8 cellular contexts compared by ENCODE assay signal in genomic region chr11:124740277-124740882, GRCh38. TPM values are rescaled to one million over a fixed set of nuclear protein-coding genes. Genes with fewer than 3 reads are reported as not detected.
A peak's percentile ranks its signal among the peaks of the same experiment; 100 is the strongest.
DNase-seq lines count a peak whose midpoint lies in the region; ATAC-seq and TF ChIP-seq lines count a peak whose summit lies in the region.

No MANE protein-coding gene starts in this region.

- H3K9me3 ChIP-seq in OCI-LY3 (ENCODE audit: insufficient read depth, low read length) = no peaks in the 10 kb centered on the region
- no peaks in the 10 kb centered on the region for H3K9me3 ChIP-seq in left ventricle myocardium inferior (replicated peaks)
- no peaks in the 10 kb centered on the region for H3K9me3 ChIP-seq in skeletal muscle satellite cell (replicated peaks; ENCODE audit: low read length)

- 0 out of 2 replicates have a peak overlapping the region, but pooled peaks have one; percentile 26 for H2AFZ ChIP-seq in OCI-LY3 (ENCODE audit: low read depth, low read length)

- H3K27ac ChIP-seq in OCI-LY3 (ENCODE audit: low read length) (no peak overlapping the region), left ventricle myocardium inferior (replicated peaks) (peak overlapping the region; percentile 44)

- H3K27me3 ChIP-seq in OCI-LY3 (ENCODE audit: low read depth, low read length) (peaks cover 25% of the 10 kb centered on the region), left ventricle myocardium inferior (ENCODE audit: low read depth) (peaks cover 80% of the 10 kb centered on the region), skeletal muscle satellite cell (ENCODE audit: control insufficient read depth, insufficient read depth, low read length) (peaks cover 11% of the 10 kb centered on the region)

- intact Hi-C loops in left ventricle myocardium inferior (cut with micrococcal nuclease) = no loop called here

- ATAC-seq in GM18519 (IDR thresholded peaks at IDR 0.05; ENCODE audit: low FRiP score, unreplicated experiment) (peak; percentile 31), HG03064 (IDR thresholded peaks at IDR 0.05; ENCODE audit: low read depth, unreplicated experiment) (peak; percentile 43)

- TF ChIP-seq CTCF in OCI-LY3 (IDR thresholded peaks at IDR 0.05; ENCODE audit: low read depth, low read length) (no peak; the same call in 1 of the 2 replicates), left ventricle myocardium inferior (IDR thresholded peaks at IDR 0.05; ENCODE audit: borderline replicate concordance) (peak; percentile 62)

- H3K4me3 ChIP-seq in OCI-LY3 (ENCODE audit: low read length) (peak overlapping the region; percentile 78), left ventricle myocardium inferior (peak overlapping the region; percentile 76), skeletal muscle satellite cell (ENCODE audit: low read length) (peak overlapping the region; percentile 72)

- peak overlapping the region; percentile 59 for H3K9ac ChIP-seq in OCI-LY3 (ENCODE audit: low read length)
- H3K9ac ChIP-seq in skeletal muscle satellite cell (ENCODE audit: low read depth, low read length) = peak overlapping the region; percentile 63

- no peaks in the 10 kb centered on the region for H3K79me2 ChIP-seq in OCI-LY3 (ENCODE audit: low read length)

- H3K36me3 ChIP-seq in OCI-LY3 (replicated peaks; ENCODE audit: low read depth, low read length) = no peaks in the 10 kb centered on the region
- no peaks in the 10 kb centered on the region for H3K36me3 ChIP-seq in left ventricle myocardium inferior
- H3K36me3 ChIP-seq in skeletal muscle satellite cell (ENCODE audit: insufficient read depth, low read length) = no peaks in the 10 kb centered on the region

- peak overlapping the region; percentile 88 for H3K4me2 ChIP-seq in OCI-LY3 (ENCODE audit: low read length)
- H3K4me2 ChIP-seq in skeletal muscle satellite cell (ENCODE audit: low read length) = peak overlapping the region; percentile 91

- DNase-seq in A172 (ENCODE audit: low spot score) (peak; percentile 5), left ventricle myocardium inferior (peak; percentile 40), cortex of kidney (lab: John Stamatoyannopoulos, UW) (no peak)
- peak; percentile 29 for DNase-seq in activated effector memory CD4-positive, alpha-beta T cell treated with Interleukin-2 at 50 U/mL for 16 hours

- H4K20me1 ChIP-seq in OCI-LY3 (ENCODE audit: insufficient read depth, low read length) = no peaks in the 10 kb centered on the region

- peaks cover 9% of the 10 kb centered on the region for H3K4me1 ChIP-seq in OCI-LY3 (ENCODE audit: low read length)
- H3K4me1 ChIP-seq in left ventricle myocardium inferior = peaks cover 23% of the 10 kb centered on the region
- H3K4me1 ChIP-seq in skeletal muscle satellite cell (ENCODE audit: control insufficient read depth, insufficient read depth, low read length) = peaks cover 9% of the 10 kb centered on the region

RNA-seq across cellular contexts. Expression of gene NRGN, which starts 0.6 kb away (rescaled TPM):
- 0.45 and 0.46 TPM in 2 replicates for total RNA-seq in A172 (2014; rRNA removed; shearing (Covaris generic))
- total RNA-seq in left ventricle myocardium inferior = 5.0 TPM
- total RNA-seq in skeletal muscle satellite cell (2012; rRNA removed) = 0.25 and 0.87 TPM in 2 replicates

RNA-seq across cellular contexts. Expression of gene VSIG2, which starts 11.7 kb away (rescaled TPM):
- not detected in 2 replicates for total RNA-seq in A172 (2014; rRNA removed; shearing (Covaris generic))
- 1.2 TPM for total RNA-seq in left ventricle myocardium inferior
- total RNA-seq in skeletal muscle satellite cell (2012; rRNA removed) = not detected in 2 replicates

RNA-seq across cellular contexts. Expression of gene ESAM, which starts 21.7 kb away (rescaled TPM):
- total RNA-seq in A172 (2014; rRNA removed; shearing (Covaris generic)) = 0.10 TPM in 2 replicates
- 40.0 TPM for total RNA-seq in left ventricle myocardium inferior
- total RNA-seq in skeletal muscle satellite cell (2012; rRNA removed) = 0.25 TPM in 1 of 2 replicates, not detected in the other

RNA-seq across cellular contexts. Expression of gene MSANTD2, which starts 59.8 kb away (rescaled TPM):
- 6.7 and 9.6 TPM in 2 replicates for total RNA-seq in A172 (2014; rRNA removed; shearing (Covaris generic))
- total RNA-seq in left ventricle myocardium inferior = 2.7 TPM
- total RNA-seq in skeletal muscle satellite cell (2012; rRNA removed) = 8.3 and 9.6 TPM in 2 replicates

Comparison
In these comparisons a context has a peak if more than half of its experiments do, and no peak if none do; other contexts are left out.
1. RNA of gene ESAM, which starts 21.7 kb away (total RNA-seq): 40.0 TPM in left ventricle myocardium inferior (single experiment); 0.10 TPM in A172; every median in the first group is over 10 times any median in the second.
2. Peak in every context shown above with its lines, with median percentiles within 50 percentile points of each other: H3K4me3 ChIP-seq.